2 cellular contexts compared by ENCODE assay signal in the genomic region with DNA sequence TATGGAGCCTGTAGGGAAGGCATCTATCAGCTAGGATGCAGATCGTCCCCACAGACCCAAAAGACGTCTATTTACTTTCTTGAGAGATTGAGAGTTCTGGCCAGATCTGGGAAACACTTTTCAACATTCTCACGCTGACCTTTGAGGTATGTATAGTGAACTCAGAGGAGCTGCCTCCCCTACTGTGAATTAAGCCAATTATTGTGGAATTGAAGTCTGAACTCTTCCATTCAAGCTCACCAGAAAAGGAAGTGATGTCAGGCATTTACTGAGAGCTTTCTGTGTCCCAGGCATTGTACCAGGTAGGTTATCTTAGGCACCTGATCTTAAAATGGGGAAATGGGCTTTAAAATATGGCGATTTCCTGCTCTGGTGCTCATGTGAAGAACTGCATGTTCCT.
TF ChIP-seq lines count a peak whose summit lies in the region.

No MANE protein-coding gene starts in this region.

TF ChIP-seq in GM12891, 5 proteins besides CTCF, POLR2A, EP300 and RAD21:
- peak; percentile 47 for TF ChIP-seq SPI1 (IDR thresholded peaks at IDR 0.05; ENCODE audit: low read depth, low read length)
- no peak for TF ChIP-seq POU2F2 (IDR thresholded peaks at IDR 0.05; ENCODE audit: low read depth, low read length)

TF ChIP-seq in GM12878, 131 proteins besides CTCF, POLR2A, EP300 and RAD21:
- peak; percentile 26; the same call in 1 of the 2 replicates for TF ChIP-seq SPI1 (IDR thresholded peaks at IDR 0.05; ENCODE audit: borderline replicate concordance, insufficient read depth, low read depth, low read length)
- TF ChIP-seq MTA2 (IDR thresholded peaks at IDR 0.05; ENCODE audit: low read depth): no peak
